In genomic region chr1:23407036-23407630, GRCh38 we compare ENCODE assay signal across 23 cellular contexts. TPM values are rescaled to one million over a fixed set of nuclear protein-coding genes. Genes with fewer than 3 reads are reported as not detected.
DNase-seq lines count a peak whose midpoint lies in the region; ATAC-seq, FAIRE-seq and TF ChIP-seq lines count a peak whose summit lies in the region.
"Had no signal": no experiment of that assay in that cellular context is flagged by ENCODE, and none has a peak within 500 bp of the region (broad histone marks: within the 10 kb centered on the region; RNA-seq: fewer than 3 reads in every experiment).

No MANE protein-coding gene starts in this region.

- H3K4me1 Mint-ChIP-seq in activated CD4-positive, alpha-beta T cell treated with anti-CD3 and anti-CD28 coated beads, Interleukin-2, amount 10 ng/mL, durations not matched to agents 24 days and 14 days = peaks cover 7% of the 10 kb centered on the region

- H3K9me3 Mint-ChIP-seq in activated CD4-positive, alpha-beta T cell treated with anti-CD3 and anti-CD28 coated beads, Interleukin-2, amount 10 ng/mL, durations not matched to agents 24 days and 14 days = no peaks in the 10 kb centered on the region
- H3K9me3 Mint-ChIP-seq: CD4-positive, alpha-beta T cell had no signal

- H3K9ac ChIP-seq in GM23248 (no peak overlapping the region), keratinocyte (ENCODE audit: control insufficient read depth, extremely low read depth, insufficient read depth, low read length) (no peak overlapping the region)
- H3K9ac ChIP-seq: KMS-11, SK-N-SH had no signal

- no peaks in the 10 kb centered on the region for H3K9me2 ChIP-seq in GM23248 (ENCODE audit: insufficient read depth)
- H3K9me2 ChIP-seq: SK-N-SH had no signal

- H3K36me3 Mint-ChIP-seq in activated CD4-positive, alpha-beta T cell treated with anti-CD3 and anti-CD28 coated beads, Interleukin-2, amount 10 ng/mL, durations not matched to agents 24 days and 14 days (ENCODE audit: low read depth) = no peaks in the 10 kb centered on the region

- H2AFZ ChIP-seq in GM23248 = no peak overlapping the region
- no peak overlapping the region for H2AFZ ChIP-seq in keratinocyte (ENCODE audit: control insufficient read depth, low read length)

- H3K36me3 ChIP-seq in GM23248 (ENCODE audit: low read depth) (no peaks in the 10 kb centered on the region), keratinocyte (ENCODE audit: control insufficient read depth in 2 of 2, extremely low read depth in 1 of 2, insufficient read depth in 2 of 2, low read length in 2 of 2) (no peaks in the 10 kb centered on the region)

- H3K27ac Mint-ChIP-seq in activated CD4-positive, alpha-beta T cell treated with anti-CD3 and anti-CD28 coated beads, Interleukin-2, amount 10 ng/mL, durations not matched to agents 24 days and 14 days = no peak overlapping the region
- H3K27ac Mint-ChIP-seq: CD4-positive, alpha-beta T cell had no signal

- H4K20me1 ChIP-seq in GM23248 (ENCODE audit: insufficient read depth) (no peaks in the 10 kb centered on the region), keratinocyte (ENCODE audit: control insufficient read depth, extremely low read depth, insufficient read depth, low read length) (no peaks in the 10 kb centered on the region)

- 45 to 49% methylated on average over 7 of the region's 7 CpGs for WGBS in GM23248 (ENCODE audit: low coverage in 1 of 2, low lambda C conversion rate in 2 of 2, missing lambda C conversion rate in 2 of 2), 2 experiments

- intact Hi-C loops in Right ventricle myocardium superior (cut with DNase I) = loop anchor here (10.0 kb wide), 1 partner anchor 122 kb away; no protein-coding TSS in a partner anchor
- intact Hi-C loops in activated CD4-positive, alpha-beta T cell treated with anti-CD3 and anti-CD28 coated beads, Interleukin-2, amount 10 ng/mL, durations not matched to agents 24 days and 14 days (cut with micrococcal nuclease) = no loop called here

- peaks cover 2% of the 10 kb centered on the region for H3K9me1 ChIP-seq in keratinocyte (ENCODE audit: control insufficient read depth, extremely low read depth, insufficient read depth, low read length)

- peak; percentile 61 for ATAC-seq in Right ventricle myocardium superior (ENCODE audit: poor library complexity)
- no peak for ATAC-seq in GM21576 (IDR thresholded peaks at IDR 0.05; ENCODE audit: unreplicated experiment)
- no peak for ATAC-seq in GM19452 (IDR thresholded peaks at IDR 0.05; ENCODE audit: unreplicated experiment)
- ATAC-seq: A549, GM12878 had no signal

- peaks cover 44% of the 10 kb centered on the region for H3K4me1 ChIP-seq in GM23248 (ENCODE audit: insufficient read depth)
- H3K4me1 ChIP-seq in keratinocyte (ENCODE audit: control insufficient read depth, extremely low read depth, insufficient read depth, low read length) = peaks cover 35% of the 10 kb centered on the region

- no peak overlapping the region for H3K4me3 ChIP-seq in GM23248
- no peak overlapping the region for H3K4me3 ChIP-seq in keratinocyte (ENCODE audit: control insufficient read depth in 2 of 3, extremely low read depth in 1 of 3, insufficient read depth in 2 of 3, low read depth in 1 of 3, low read length in 3 of 3)
- H3K4me3 ChIP-seq: A549, GM12878 had no signal

- H3K4me3 Mint-ChIP-seq in activated CD4-positive, alpha-beta T cell treated with anti-CD3 and anti-CD28 coated beads, Interleukin-2, amount 10 ng/mL, durations not matched to agents 24 days and 14 days = no peak overlapping the region
- H3K4me3 Mint-ChIP-seq: CD4-positive, alpha-beta T cell had no signal

- H3K4me2 ChIP-seq in GM23248 (ENCODE audit: unreplicated experiment) (no peak overlapping the region), keratinocyte (ENCODE audit: control insufficient read depth, extremely low read depth, insufficient read depth, low read depth, low read length) (peak overlapping the region; percentile 3)
- H3K4me2 ChIP-seq: A549, KMS-11, SK-N-SH had no signal

- peaks cover 45% of the 10 kb centered on the region for H3F3A ChIP-seq in GM23248 (ENCODE audit: insufficient read depth)

- DNase-seq in GM23248 (peak; percentile 52), NCI-H446 treated with DMSO at 0.1 percent for 48 hours (lab: John Stamatoyannopoulos, UW) (peak; percentile 31), Right ventricle myocardium superior (no peak), keratinocyte (ENCODE audit: low read depth, low spot score) (no peak), superior temporal gyrus (ENCODE audit: extremely low spot score) (no peak)
- no peak for DNase-seq in activated CD4-positive, alpha-beta T cell treated with anti-CD3 and anti-CD28 coated beads, Interleukin-2, amount 10 ng/mL, durations not matched to agents 24 days and 14 days
- DNase-seq: Caco-2; CD4-positive, alpha-beta T cell; DMS153; NCI-H1048; NCI-H1436 treated with DMSO at 0.1 percent for 48 hours; NCI-H2029 treated with DMSO at 0.1 percent for 48 hours; NCI-H2171 treated with DMSO at 0.1 percent for 48 hours; NCI-H748 treated with DMSO at 0.1 percent for 48 hours; NK-92 treated with Interleukin-12 subunit alpha and Interleukin-12 subunit beta, amount 100 ng/mL, for 24 hours; SHP77; SK-N-SH had no signal

- H3K27me3 Mint-ChIP-seq in activated CD4-positive, alpha-beta T cell treated with anti-CD3 and anti-CD28 coated beads, Interleukin-2, amount 10 ng/mL, durations not matched to agents 24 days and 14 days = no peaks in the 10 kb centered on the region
- H3K27me3 Mint-ChIP-seq: CD4-positive, alpha-beta T cell had no signal

- no peaks in the 10 kb centered on the region for H3K79me2 ChIP-seq in GM23248 (ENCODE audit: insufficient read depth)
- no peaks in the 10 kb centered on the region for H3K79me2 ChIP-seq in keratinocyte (ENCODE audit: control insufficient read depth, insufficient read depth, low read length)

- dilution Hi-C loops in keratinocyte (cut with MboI; ENCODE audit: extremely low pct_ligation_motif_present, low sequenced_read_pairs) = no loop called here

- H3K27me3 ChIP-seq in GM23248 (replicated peaks; ENCODE audit: insufficient read depth) (no peaks in the 10 kb centered on the region), keratinocyte (ENCODE audit: control insufficient read depth, extremely low read depth, insufficient read depth, low read length) (no peaks in the 10 kb centered on the region)

- FAIRE-seq in keratinocyte (lab: Jason Lieb, UNC) = peak; percentile 49
- FAIRE-seq: A549, GM12878, RCC 7860 had no signal

- no peak for TF ChIP-seq CTCF in keratinocyte (optimal IDR thresholded peaks at IDR 0.05 in 1 of 3, IDR thresholded peaks at IDR 0.05 in 1 of 3, conservative IDR thresholded peaks at IDR 0.05 in 1 of 3; ENCODE audit: extremely low read depth in 1 of 3, insufficient read depth in 2 of 3, low read length in 3 of 3)

- H3K27ac ChIP-seq in GM23248 (no peak overlapping the region), keratinocyte (ENCODE audit: control insufficient read depth, insufficient read depth, low read length) (no peak overlapping the region)
- H3K27ac ChIP-seq: A549, KMS-11 had no signal

- in situ Hi-C loops in GM23248 (cut with MboI) = no loop called here

- H3K9me3 ChIP-seq in GM23248 (ENCODE audit: low read depth) = no peaks in the 10 kb centered on the region
- H3K9me3 ChIP-seq in keratinocyte (ENCODE audit: control insufficient read depth, low read depth, low read length) = no peaks in the 10 kb centered on the region
- H3K9me3 ChIP-seq: A549, Caco-2, SK-N-SH had no signal

RNA-seq across cellular contexts. Expression of gene TCEA3, which starts 17.4 kb away (rescaled TPM):
- 9.2 and 16.3 TPM in 2 replicates for total RNA-seq in GM23248 (2014; rRNA removed; shearing (Covaris generic))
- polyA plus RNA-seq in GM23248 (2016; fragmentation: Nextera tagmentation; extraction: Ambion mirVana) = 21.3 and 23.2 TPM in 2 replicates
- 72.7 TPM for total RNA-seq in Right ventricle myocardium superior
- 0.18 to 0.63 TPM (median 0.38 TPM) in 3 replicates for polyA plus RNA-seq in keratinocyte
- polyA plus RNA-seq in keratinocyte (2011; ENCODE audit: low read depth) = 3.7 TPM
- polyA plus RNA-seq in keratinocyte (2011; cell fraction: cytosol; rRNA removed) = 0.22 and 0.45 TPM in 2 replicates
- polyA plus RNA-seq in keratinocyte (2011; cell fraction: nucleus; rRNA removed) = 0.93 and 1.5 TPM in 2 replicates
- polyA plus RNA-seq in keratinocyte (2012; ENCODE audit: low replicate concordance) = 0.16 and 2.1 TPM in 2 replicates
- polyA minus RNA-seq in keratinocyte = 0.13 to 1.1 TPM in 2 of 3 replicates, not detected in the other
- polyA minus RNA-seq in keratinocyte (2011; cell fraction: cytosol; rRNA and poly(A)+ RNA removed) = not detected
- 0.93 TPM in 1 of 2 replicates, not detected in the other for polyA minus RNA-seq in keratinocyte (2011; cell fraction: nucleus; rRNA and poly(A)+ RNA removed)
- total RNA-seq in activated CD4-positive, alpha-beta T cell treated with anti-CD3 and anti-CD28 coated beads, Interleukin-2, amount 10 ng/mL, durations not matched to agents 24 days and 14 days = 6.7 and 7.8 TPM in 2 replicates

RNA-seq across cellular contexts. Expression of gene ZNF436, which starts 37.5 kb away (rescaled TPM):
- 14.0 and 16.2 TPM in 2 replicates for total RNA-seq in GM23248 (2014; rRNA removed; shearing (Covaris generic))
- 8.1 and 9.4 TPM in 2 replicates for polyA plus RNA-seq in GM23248 (2016; fragmentation: Nextera tagmentation; extraction: Ambion mirVana)
- total RNA-seq in Right ventricle myocardium superior = 11.4 TPM
- 8.9 to 12.6 TPM (median 11.6 TPM) in 3 replicates for polyA plus RNA-seq in keratinocyte
- polyA plus RNA-seq in keratinocyte (2011; ENCODE audit: low read depth) = 6.0 TPM
- polyA plus RNA-seq in keratinocyte (2011; cell fraction: cytosol; rRNA removed) = 6.0 and 10.6 TPM in 2 replicates
- 13.0 and 15.3 TPM in 2 replicates for polyA plus RNA-seq in keratinocyte (2011; cell fraction: nucleus; rRNA removed)
- 7.0 and 8.6 TPM in 2 replicates for polyA plus RNA-seq in keratinocyte (2012; ENCODE audit: low replicate concordance)
- polyA minus RNA-seq in keratinocyte = 6.3 to 22.8 TPM (median 21.8 TPM) in 3 replicates
- polyA minus RNA-seq in keratinocyte (2011; cell fraction: cytosol; rRNA and poly(A)+ RNA removed) = 12.1 TPM
- 13.0 and 23.0 TPM in 2 replicates for polyA minus RNA-seq in keratinocyte (2011; cell fraction: nucleus; rRNA and poly(A)+ RNA removed)
- total RNA-seq in activated CD4-positive, alpha-beta T cell treated with anti-CD3 and anti-CD28 coated beads, Interleukin-2, amount 10 ng/mL, durations not matched to agents 24 days and 14 days = 5.2 TPM in 2 replicates

Comparison
In these comparisons a context has a peak if more than half of its experiments do, and no peak if none do; other contexts are left out.
1. DNase-seq: peak in GM23248 (single experiment) and NCI-H446 treated with DMSO at 0.1 percent for 48 hours (single experiment); none in Right ventricle myocardium superior (single experiment), keratinocyte (single experiment), activated CD4-positive, alpha-beta T cell treated with anti-CD3 and anti-CD28 coated beads, Interleukin-2, amount 10 ng/mL, durations not matched to agents 24 days and 14 days (single experiment) and superior temporal gyrus (single experiment).